ENCODE assay signal across 14 cellular contexts in genomic region chr6:167130008-167130677, GRCh38. TPM values are rescaled to one million over a fixed set of nuclear protein-coding genes. Genes with fewer than 3 reads are reported as not detected.
DNase-seq lines count a peak whose midpoint lies in the region; ATAC-seq and TF ChIP-seq lines count a peak whose summit lies in the region.
"Had no signal": no experiment of that assay in that cellular context is flagged by ENCODE, and none has a peak within 500 bp of the region (broad histone marks: within the 10 kb centered on the region; RNA-seq: fewer than 3 reads in every experiment).

No MANE protein-coding gene starts in this region.

- peaks cover 23% of the 10 kb centered on the region for H3K4me1 Mint-ChIP-seq in activated CD4-positive, alpha-beta memory T cell treated with anti-CD3 and anti-CD28 coated beads for 36 hours (ENCODE audit: low read depth)

- no peak overlapping the region for H3K4me2 ChIP-seq in SK-N-SH

- ATAC-seq in GM19324 (IDR thresholded peaks at IDR 0.05; ENCODE audit: low FRiP score, unreplicated experiment), result peak; percentile 42
- peak; percentile 54 for ATAC-seq in HG02852 (IDR thresholded peaks at IDR 0.05; ENCODE audit: unreplicated experiment)

- TF ChIP-seq RAD21 in SK-N-SH (IDR thresholded peaks at IDR 0.05; ENCODE audit: low read length), result no peak

- no peak overlapping the region for H3K9ac ChIP-seq in SK-N-SH

- H3K36me3 Mint-ChIP-seq in activated CD4-positive, alpha-beta memory T cell treated with anti-CD3 and anti-CD28 coated beads for 36 hours, result peaks cover 5% of the 10 kb centered on the region
- H3K36me3 Mint-ChIP-seq: CD14-positive monocyte had no signal

- H3K4me3 ChIP-seq in SK-N-SH (ENCODE audit: low read depth in 2 of 2, low read length in 1 of 2), result no peak overlapping the region
- H3K4me3 ChIP-seq: coronary artery, right atrium auricular region had no signal

- 47% methylated on average over 6 of the region's 6 CpGs for WGBS in SK-N-SH (ENCODE audit: low lambda C conversion rate)

- H3K4me3 Mint-ChIP-seq in activated CD4-positive, alpha-beta memory T cell treated with anti-CD3 and anti-CD28 coated beads for 36 hours, result no peak overlapping the region
- H3K4me3 Mint-ChIP-seq: CD14-positive monocyte had no signal

- CTCF ChIA-PET in GM10248 (lab: Yijun Ruan, JAX) (interaction anchor here (0.9 to 13.1 kb wide), 5 partner anchors 9 to 343 kb away, joined by 3 to 135 read pairs (median 3); no protein-coding TSS in a partner anchor), SK-N-SH (lab: Yijun Ruan, JAX) (interaction anchor here (1.0 kb wide), 1 partner anchor 10 kb away, joined by 3 read pairs; no protein-coding TSS in a partner anchor)
- CTCF ChIA-PET in activated CD4-positive, alpha-beta memory T cell treated with anti-CD3 and anti-CD28 coated beads for 36 hours (lab: Charles Lee), result interaction anchor here (0.6 to 1.4 kb wide), 2 partner anchors 8 to 12 kb away, joined by 3 to 6 read pairs; no protein-coding TSS in a partner anchor

- H3K4me1 ChIP-seq in SK-N-SH (ENCODE audit: control insufficient read depth in 1 of 2, insufficient read depth in 2 of 2, low read depth in 1 of 2, low read length in 1 of 2), result no peaks in the 10 kb centered on the region
- H3K4me1 ChIP-seq: right atrium auricular region had no signal

- H3K9me3 Mint-ChIP-seq in activated CD4-positive, alpha-beta memory T cell treated with anti-CD3 and anti-CD28 coated beads for 36 hours, result peaks cover 4% of the 10 kb centered on the region

- no peaks in the 10 kb centered on the region for H3F3A ChIP-seq in SK-N-SH (replicated peaks; ENCODE audit: insufficient read depth)

- no peaks in the 10 kb centered on the region for H3K9me2 ChIP-seq in SK-N-SH

- H3K27ac Mint-ChIP-seq in activated CD4-positive, alpha-beta memory T cell treated with anti-CD3 and anti-CD28 coated beads for 36 hours, result peak overlapping the region; percentile 13

- H3K27ac ChIP-seq in SK-N-SH (ENCODE audit: low read depth in 2 of 2, low read length in 1 of 2), result no peak overlapping the region
- H3K27ac ChIP-seq: coronary artery, right atrium auricular region, WERI-Rb-1 had no signal

- POLR2A ChIA-PET in GM10248 (lab: Yijun Ruan, JAX), result no interaction called here
- POLR2A ChIA-PET in activated CD4-positive, alpha-beta memory T cell treated with anti-CD3 and anti-CD28 coated beads for 36 hours (lab: Charles Lee), result interaction anchor here (0.8 to 1.0 kb wide), 3 partner anchors 8 to 83 kb away, joined by 3 read pairs; no protein-coding TSS in a partner anchor
- POLR2A ChIA-PET in SK-N-SH (lab: Yijun Ruan, JAX), result no interaction called here

- no peak overlapping the region for H2AFZ ChIP-seq in SK-N-SH (ENCODE audit: low read depth)

- H4K20me1 ChIP-seq in SK-N-SH (ENCODE audit: insufficient read depth), result no peaks in the 10 kb centered on the region

- H3K27me3 ChIP-seq in SK-N-SH (ENCODE audit: insufficient read depth), result no peaks in the 10 kb centered on the region
- H3K27me3 ChIP-seq: right atrium auricular region had no signal

- intact Hi-C loops in activated CD4-positive, alpha-beta memory T cell treated with anti-CD3 and anti-CD28 coated beads for 36 hours (cut with micrococcal nuclease), result no loop called here

- no peaks in the 10 kb centered on the region for H3K27me3 Mint-ChIP-seq in activated CD4-positive, alpha-beta memory T cell treated with anti-CD3 and anti-CD28 coated beads for 36 hours

- H3K36me3 ChIP-seq in SK-N-SH (replicated peaks in 1 of 2; ENCODE audit: control insufficient read depth in 1 of 2, insufficient read depth in 2 of 2, low read length in 1 of 2), result no peaks in the 10 kb centered on the region
- H3K36me3 ChIP-seq: right atrium auricular region, WERI-Rb-1 had no signal

- no peak for TF ChIP-seq EP300 in SK-N-SH (IDR thresholded peaks at IDR 0.05; ENCODE audit: borderline replicate concordance in 1 of 2, low read depth in 1 of 2, low read length in 1 of 2)

- TF ChIP-seq CTCF in GM10248 (IDR thresholded peaks at IDR 0.05; ENCODE audit: control extremely low read depth, extremely low read depth, low read depth, missing control alignments), result no peak
- no peak for TF ChIP-seq CTCF in SK-N-SH (IDR thresholded peaks at IDR 0.05)

- DNase-seq in GM10248 (ENCODE audit: extremely low spot score) (peak; percentile 65), NCI-H2081 treated with DMSO at 0.1 percent for 48 hours (lab: John Stamatoyannopoulos, UW) (no peak), SK-N-SH (no peak), NCI-H2171 treated with DMSO at 0.1 percent for 48 hours (lab: John Stamatoyannopoulos, UW) (no peak)
- DNase-seq in activated CD4-positive, alpha-beta memory T cell treated with anti-CD3 and anti-CD28 coated beads for 36 hours, result peak; percentile 12
- no peak for DNase-seq in activated naive CD4-positive, alpha-beta T cell treated with anti-CD3 and anti-CD28 coated beads, Interleukin-2, amount 50 U/mL, for 16 hours
- DNase-seq: mesenchymal stem cell, NCI-H1417 treated with DMSO at 0.1 percent for 48 hours, WERI-Rb-1 had no signal

- H3K79me2 ChIP-seq in SK-N-SH (ENCODE audit: insufficient read depth), result no peaks in the 10 kb centered on the region

- H3K9me3 ChIP-seq in SK-N-SH, result no peaks in the 10 kb centered on the region
- H3K9me3 ChIP-seq: right atrium auricular region had no signal

TF ChIP-seq in SK-N-SH, 30 proteins besides CTCF, POLR2A, EP300 and RAD21:
- TF ChIP-seq RCOR1 (IDR thresholded peaks at IDR 0.05; ENCODE audit: low read length) (no peak), YY1 (IDR thresholded peaks at IDR 0.05; ENCODE audit: low read depth) (no peak)

RNA-seq across cellular contexts. Expression of gene CCR6, which starts 7.2 kb away (rescaled TPM):
- total RNA-seq in activated CD4-positive, alpha-beta memory T cell treated with anti-CD3 and anti-CD28 coated beads for 36 hours, result 1 to 10 TPM; 5.1 to 7.4 TPM
- not detected in 2 replicates for polyA plus RNA-seq in SK-N-SH (2012; rRNA removed)
- not detected in 2 replicates for polyA plus RNA-seq in SK-N-SH (2012; cell fraction: cytosol; rRNA removed)
- polyA plus RNA-seq in SK-N-SH (2012; cell fraction: nucleus; rRNA removed), result not detected in 2 replicates

RNA-seq across cellular contexts. Expression of gene GPR31, which starts 27.6 kb away (rescaled TPM):
- not detected for total RNA-seq in activated CD4-positive, alpha-beta memory T cell treated with anti-CD3 and anti-CD28 coated beads for 36 hours
- polyA plus RNA-seq in SK-N-SH (2012; rRNA removed), result not detected in 2 replicates
- not detected in 2 replicates for polyA plus RNA-seq in SK-N-SH (2012; cell fraction: cytosol; rRNA removed)
- polyA plus RNA-seq in SK-N-SH (2012; cell fraction: nucleus; rRNA removed), result not detected in 2 replicates
- total RNA-seq: right atrium auricular region had no signal
- polyA plus RNA-seq: CD14-positive monocyte had no signal

Comparison
In these comparisons a context has a peak if more than half of its experiments do, and no peak if none do; other contexts are left out.
1. DNase-seq: peak in GM10248 (single experiment) and activated CD4-positive, alpha-beta memory T cell treated with anti-CD3 and anti-CD28 coated beads for 36 hours (single experiment); none in NCI-H2081 treated with DMSO at 0.1 percent for 48 hours (single experiment), SK-N-SH (single experiment), activated naive CD4-positive, alpha-beta T cell treated with anti-CD3 and anti-CD28 coated beads, Interleukin-2, amount 50 U/mL, for 16 hours (single experiment) and NCI-H2171 treated with DMSO at 0.1 percent for 48 hours (single experiment).